ENCODE assay signal across 21 cellular contexts in genomic region chr2:183458450-183458849, GRCh38.
DNase-seq lines count a peak whose midpoint lies in the region; ATAC-seq and TF ChIP-seq lines count a peak whose summit lies in the region.
"Had no signal": no experiment of that assay in that cellular context is flagged by ENCODE, and none has a peak within 500 bp of the region (broad histone marks: within the 10 kb centered on the region; RNA-seq: fewer than 3 reads in every experiment).

No MANE protein-coding gene starts in this region.

- CTCF ChIA-PET in WTC11 (lab: Charles Lee), result no interaction called here

- no peak overlapping the region for H3K27ac ChIP-seq in SK-N-MC
- H3K27ac ChIP-seq: A549 had no signal

- H3K4me3 ChIP-seq in SK-N-MC (peak overlapping the region; percentile 62; the same call in 1 of the 2 replicates), lower leg skin (ENCODE audit: low read depth, poor library complexity, severe bottlenecking) (no peak overlapping the region)
- H3K4me3 ChIP-seq: A549, GM12878 had no signal

- DNase-seq in SK-N-MC (ENCODE audit: low read depth, low spot score) (no peak), WTC11 (ENCODE audit: low spot score) (no peak), 8988T (no peak), lower leg skin (ENCODE audit: low spot score in 2 of 2) (no peak), dedifferentiated amniotic fluid mesenchymal stem cell (ENCODE audit: extremely low spot score) (no peak)
- DNase-seq: AML-193; C1 segment of cervical spinal cord; CD4-positive, CD25-positive, alpha-beta regulatory T cell; CD8-positive, alpha-beta memory T cell; COR-L47; DMS 273 treated with DMSO at 0.1 percent for 48 hours; DMS153; DMS79; DND-41; EL; GDM1 had no signal

- H3K36me3 ChIP-seq in SK-N-MC (ENCODE audit: insufficient read depth, low read length), result no peaks in the 10 kb centered on the region

- WGBS in lower leg skin, 2 donors, result 79 to 84% methylated on average over 3 of the region's 3 CpGs

- H3K9ac ChIP-seq in SK-N-MC (ENCODE audit: insufficient read length), result no peak overlapping the region

- H3K9me3 ChIP-seq in SK-N-MC (ENCODE audit: low read depth, low read length), result no peaks in the 10 kb centered on the region
- H3K9me3 ChIP-seq: A549 had no signal

- no peak for TF ChIP-seq POLR2A in lower leg skin (IDR thresholded peaks at IDR 0.05)

- intact Hi-C loops in lower leg skin (cut with DNase I; ENCODE audit: low total_unique reads), result no loop called here

- H3K4me1 Mint-ChIP-seq in WTC11, result peaks cover 10% of the 10 kb centered on the region; the same call in 1 of the 2 replicates
- H3K4me1 Mint-ChIP-seq: B cell; CD14-positive monocyte; CD4-positive, alpha-beta memory T cell; CD4-positive, CD25-positive, alpha-beta regulatory T cell; CD8-positive, alpha-beta memory T cell had no signal

- H3K4me3 Mint-ChIP-seq in WTC11, result no peak overlapping the region
- H3K4me3 Mint-ChIP-seq: B cell; CD14-positive monocyte; CD4-positive, alpha-beta memory T cell; CD4-positive, CD25-positive, alpha-beta regulatory T cell; CD8-positive, alpha-beta memory T cell had no signal

- H3K36me3 Mint-ChIP-seq in WTC11, result peaks cover 13% of the 10 kb centered on the region
- H3K36me3 Mint-ChIP-seq: CD14-positive monocyte; CD4-positive, alpha-beta memory T cell; CD4-positive, CD25-positive, alpha-beta regulatory T cell; CD8-positive, alpha-beta memory T cell had no signal

- TF ChIP-seq CTCF in WTC11 (IDR thresholded peaks at IDR 0.05) (no peak), lower leg skin (IDR thresholded peaks at IDR 0.05) (no peak)

- H3K27me3 Mint-ChIP-seq in WTC11 (ENCODE audit: low read depth), result peaks cover 2% of the 10 kb centered on the region; the same call in 1 of the 2 replicates
- H3K27me3 Mint-ChIP-seq: B cell; CD4-positive, alpha-beta memory T cell; CD4-positive, CD25-positive, alpha-beta regulatory T cell; CD8-positive, alpha-beta memory T cell had no signal

- H3K27ac Mint-ChIP-seq in WTC11, result no peak overlapping the region
- H3K27ac Mint-ChIP-seq: B cell; CD14-positive monocyte; CD4-positive, CD25-positive, alpha-beta regulatory T cell; CD8-positive, alpha-beta memory T cell had no signal

- peaks cover 24% of the 10 kb centered on the region for H3K9me3 Mint-ChIP-seq in WTC11

- POLR2A ChIA-PET in WTC11 (lab: Charles Lee), result no interaction called here

- 0 out of 2 replicates have a peak, but pooled peaks have one; percentile 39 for ATAC-seq in WTC11
- ATAC-seq: A549, GM12878 had no signal

TF ChIP-seq in WTC11, 78 proteins besides CTCF, POLR2A, EP300 and RAD21:
- TF ChIP-seq ELF4 (CRISPR knock-in tag; IDR thresholded peaks at IDR 0.05; ENCODE audit: low read depth) (no peak), ZNF671 (CRISPR knock-in tag; IDR thresholded peaks at IDR 0.05) (no peak), GABPB1 (CRISPR knock-in tag; IDR thresholded peaks at IDR 0.05) (no peak), ATF2 (CRISPR knock-in tag; IDR thresholded peaks at IDR 0.05; ENCODE audit: borderline replicate concordance, low read depth) (no peak), TCF7 (CRISPR knock-in tag; IDR thresholded peaks at IDR 0.05; ENCODE audit: low read depth) (no peak)
